ENCODE assay signal across 8 cellular contexts in genomic region chr16:28321700-28322411, GRCh38. TPM values are rescaled to one million over a fixed set of nuclear protein-coding genes. Genes with fewer than 3 reads are reported as not detected.
DNase-seq lines count a peak whose midpoint lies in the region; ATAC-seq, FAIRE-seq and TF ChIP-seq lines count a peak whose summit lies in the region.

No MANE protein-coding gene starts in this region.

- ATAC-seq in mucosa of descending colon (peak; percentile 54), GM19324 (IDR thresholded peaks at IDR 0.05; ENCODE audit: low FRiP score, unreplicated experiment) (no peak)

- no peaks in the 10 kb centered on the region for H3K9me3 ChIP-seq in mucosa of descending colon

- no peak overlapping the region for H3K27ac ChIP-seq in 22Rv1

- intact Hi-C loops in mucosa of descending colon (cut with DNase I, micrococcal nuclease) = no loop called here

- no peaks in the 10 kb centered on the region for H3K4me1 ChIP-seq in mucosa of descending colon (ENCODE audit: low read depth)

- FAIRE-seq in GM12892 (lab: Jason Lieb, UNC) = no peak

- H3K4me3 ChIP-seq in cardiac fibroblast (replicated peaks in 1 of 2; ENCODE audit: low read depth in 2 of 2, low read length in 2 of 2) = no peak overlapping the region
- no peak overlapping the region for H3K4me3 ChIP-seq in mucosa of descending colon

- TF ChIP-seq CTCF in 22Rv1 (IDR thresholded peaks at IDR 0.05) = peak; percentile 91
- peak; percentile 87 for TF ChIP-seq CTCF in cardiac fibroblast (IDR thresholded peaks at IDR 0.05; ENCODE audit: low read depth, low read length)
- peak; percentile 51 for TF ChIP-seq CTCF in mucosa of descending colon (IDR thresholded peaks at IDR 0.05)

- TF ChIP-seq POLR2A in GM12892 (IDR thresholded peaks at IDR 0.05; ENCODE audit: low read depth, low read length) = no peak

- DNase-seq in GM12892 (ENCODE audit: insufficient read length) (peak; percentile 55), SKM-1 treated with dmso at 0.1 percent for 144 hours (lab: John Stamatoyannopoulos, UW; ENCODE audit: unreplicated experiment) (peak; percentile 19), cardiac fibroblast (ENCODE audit: low read depth in 2 of 2) (peak; percentile 31 to 43), mucosa of descending colon (peak; percentile 53 to 65 (median 64)), activated gamma-delta T cell treated with Interleukin-2 at 50 U/mL for 16 hours (no peak), foreskin melanocyte (no peak)

- H3K36me3 ChIP-seq in mucosa of descending colon (ENCODE audit: low read depth) = no peaks in the 10 kb centered on the region

RNA-seq across cellular contexts. Expression of gene SBK1, which starts 29.5 kb away (rescaled TPM):
- polyA plus RNA-seq in GM12892 (2012; ENCODE audit: missing spikeins) = 0.13 TPM
- total RNA-seq in mucosa of descending colon = 1 to 10 TPM in 1 of 3 donors, under 1 TPM in 2; 0.28 to 1.8 (median 0.52) TPM

RNA-seq across cellular contexts. Expression of gene NPIPB6, which starts 41.5 kb away (rescaled TPM):
- polyA plus RNA-seq in GM12892 (2012; ENCODE audit: missing spikeins) = 2.9 TPM
- total RNA-seq in mucosa of descending colon = 1 to 10 TPM in 2 of 3 donors, under 1 TPM in 1; 0.94 to 4.3 (median 1.0) TPM

Comparison
In these comparisons a context has a peak if more than half of its experiments do, and no peak if none do; other contexts are left out.
1. DNase-seq: peak in GM12892 (single experiment), SKM-1 treated with dmso at 0.1 percent for 144 hours (single experiment), cardiac fibroblast (2 of 2) and mucosa of descending colon (3 of 3); none in activated gamma-delta T cell treated with Interleukin-2 at 50 U/mL for 16 hours (single experiment) and foreskin melanocyte (single experiment).
2. Peak in every context shown above with its lines, with median percentiles within 50 percentile points of each other: CTCF ChIP-seq.